1 cellular context compared by ENCODE assay signal in genomic region chr19:2043269-2043641, GRCh38.
TF ChIP-seq lines count a peak whose summit lies in the region.

No MANE protein-coding gene starts in this region.

TF ChIP-seq in SK-N-SH treated with all-trans-retinoic acid at 6 μM for 48 hours, 23 proteins besides CTCF, POLR2A, EP300 and RAD21 (continued from another document):
- TF ChIP-seq CSDC2 (CRISPR knock-in tag; IDR thresholded peaks at IDR 0.05) = no peak
- no peak for TF ChIP-seq ARNTL (CRISPR knock-in tag; IDR thresholded peaks at IDR 0.05; ENCODE audit: borderline replicate concordance, low read depth)
- TF ChIP-seq OSR1 (CRISPR knock-in tag; IDR thresholded peaks at IDR 0.05) = no peak
- no peak for TF ChIP-seq ZNF565 (CRISPR knock-in tag; conservative IDR thresholded peaks at IDR 0.05; ENCODE audit: low read depth)
- TF ChIP-seq ESRRG (CRISPR knock-in tag; IDR thresholded peaks at IDR 0.05) = no peak
- no peak for TF ChIP-seq ZNF70 (CRISPR knock-in tag; IDR thresholded peaks at IDR 0.05)
- no peak for TF ChIP-seq PPARA (CRISPR knock-in tag; IDR thresholded peaks at IDR 0.05; ENCODE audit: borderline replicate concordance)
